18 cellular contexts compared by ENCODE assay signal in the genomic region with DNA sequence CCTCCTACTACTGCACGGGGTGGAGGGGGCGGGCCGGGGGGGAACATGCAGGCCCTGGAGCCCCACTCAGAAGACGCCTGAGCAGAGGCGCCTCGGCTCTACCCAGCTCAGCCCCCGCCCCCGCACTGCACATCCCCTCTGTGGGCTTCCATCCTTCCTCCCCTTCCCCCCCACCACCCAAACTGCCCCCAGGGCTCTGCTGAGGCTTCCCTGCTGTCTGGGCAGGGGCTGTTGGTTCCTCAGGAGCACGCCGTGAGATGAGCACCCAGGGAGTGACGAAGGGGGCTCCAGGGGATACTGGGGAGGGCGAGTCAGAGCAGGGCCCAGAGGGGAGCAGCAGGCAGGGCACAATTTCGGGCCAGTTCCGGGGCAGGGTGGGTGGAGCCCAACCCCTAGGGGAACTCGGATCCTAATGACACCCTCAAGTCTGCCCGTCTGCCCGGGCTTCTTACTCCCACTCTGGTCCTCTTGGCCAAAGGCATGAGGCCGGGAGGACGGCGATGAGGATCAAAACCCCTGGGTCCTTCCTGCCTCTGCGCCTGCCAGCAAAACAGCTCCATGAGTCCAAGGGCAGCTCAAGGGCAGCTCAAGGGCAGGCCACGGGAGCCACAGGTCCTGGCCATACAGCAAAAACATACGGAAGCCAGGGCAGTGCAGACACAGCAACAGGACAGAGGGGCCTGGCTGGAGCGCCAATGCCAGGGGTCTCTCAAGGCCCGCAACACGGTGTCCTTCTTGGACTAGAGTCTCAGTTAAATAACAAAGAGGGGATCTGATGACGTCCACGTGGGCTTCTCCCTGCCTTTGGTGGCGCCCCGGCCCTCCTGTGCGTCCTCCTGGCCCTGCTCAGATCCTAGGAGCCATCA.
A peak's percentile ranks its signal among the peaks of the same experiment; 100 is the strongest.
DNase-seq lines count a peak whose midpoint lies in the region; ATAC-seq lines count a peak whose summit lies in the region.
"Had no signal": no experiment of that assay in that cellular context is flagged by ENCODE, and none has a peak within 500 bp of the region (broad histone marks: within the 10 kb centered on the region; RNA-seq: fewer than 3 reads in every experiment).

No MANE protein-coding gene starts in this region.

- no peaks in the 10 kb centered on the region for H3K79me1 ChIP-seq in mesendoderm (ENCODE audit: low read length)

- peak overlapping the region; percentile 99 for H3K27ac Mint-ChIP-seq in stimulated activated naive CD8-positive, alpha-beta T cell treated with anti-CD3 and anti-CD28 coated beads, Interleukin-15, Interleukin-2, amounts not matched to agents 100 ng/mL and 50 ng/mL, for 24 hours
- H3K27ac Mint-ChIP-seq in activated CD4-positive, alpha-beta memory T cell treated with anti-CD3 and anti-CD28 coated beads for 36 hours, result peak overlapping the region; percentile 49
- H3K27ac Mint-ChIP-seq: activated naive CD4-positive, alpha-beta T cell treated with anti-CD3 and anti-CD28 coated beads, Interleukin-2, amount 50 U/mL, for 24 hours had no signal

- H3K27ac ChIP-seq in mesendoderm (ENCODE audit: low read depth, low read length), result no peak overlapping the region
- H3K27ac ChIP-seq: breast epithelium, HL-60, ovary, SK-N-MC had no signal

- no CpG with 5 or more reads among the region's 31 CpGs for WGBS in mesendoderm (ENCODE audit: extremely low coverage, insufficient coverage, low lambda C conversion rate)

- CTCF ChIA-PET in activated CD4-positive, alpha-beta memory T cell treated with anti-CD3 and anti-CD28 coated beads for 36 hours (lab: Charles Lee), result no interaction called here

- H2AK5ac ChIP-seq in mesendoderm (ENCODE audit: low read length), result no peak overlapping the region

- H4K5ac ChIP-seq in mesendoderm (ENCODE audit: low read length), result no peak overlapping the region

- no peak overlapping the region for H3K4me3 Mint-ChIP-seq in stimulated activated naive CD8-positive, alpha-beta T cell treated with anti-CD3 and anti-CD28 coated beads, Interleukin-15, Interleukin-2, amounts not matched to agents 100 ng/mL and 50 ng/mL, for 24 hours
- no peak overlapping the region for H3K4me3 Mint-ChIP-seq in activated CD4-positive, alpha-beta memory T cell treated with anti-CD3 and anti-CD28 coated beads for 36 hours
- H3K4me3 Mint-ChIP-seq: activated naive CD4-positive, alpha-beta T cell treated with anti-CD3 and anti-CD28 coated beads, Interleukin-2, amount 50 U/mL, for 24 hours had no signal

- no peaks in the 10 kb centered on the region for H3K79me2 ChIP-seq in mesendoderm (ENCODE audit: control insufficient read depth, insufficient read depth, low read length)

- no peak overlapping the region for H2BK5ac ChIP-seq in mesendoderm (ENCODE audit: low read length)

- no peak overlapping the region for H3K9ac ChIP-seq in mesendoderm (ENCODE audit: low read length)

- H3K56ac ChIP-seq in mesendoderm (ENCODE audit: low read length), result no peak overlapping the region

- ATAC-seq in stimulated activated naive CD8-positive, alpha-beta T cell treated with anti-CD3 and anti-CD28 coated beads, Interleukin-15, Interleukin-2, amounts not matched to agents 100 U/mL and 50 U/mL, for 24 hours, result no peak

- H3K36me3 ChIP-seq in mesendoderm (ENCODE audit: control insufficient read depth, insufficient read depth, low read length), result no peaks in the 10 kb centered on the region
- H3K36me3 ChIP-seq: breast epithelium, ovary had no signal

- peak overlapping the region; percentile 15 for H3K18ac ChIP-seq in mesendoderm (ENCODE audit: low read length)

- H3K27me3 ChIP-seq in mesendoderm (ENCODE audit: insufficient read depth, low read length, poor library complexity), result no peaks in the 10 kb centered on the region
- H3K27me3 ChIP-seq: breast epithelium, ovary had no signal

- no peak overlapping the region for H4K8ac ChIP-seq in mesendoderm (ENCODE audit: low read depth, low read length)

- H3K4me3 ChIP-seq in mesendoderm (ENCODE audit: low read length), result no peak overlapping the region
- H3K4me3 ChIP-seq: ovary, SK-N-MC had no signal

- POLR2A ChIA-PET in activated CD4-positive, alpha-beta memory T cell treated with anti-CD3 and anti-CD28 coated beads for 36 hours (lab: Charles Lee), result interaction anchor here (4.6 kb wide), 1 partner anchor 10 kb away, joined by 39 read pairs; no protein-coding TSS in a partner anchor

- no peak overlapping the region for H3K4me2 ChIP-seq in mesendoderm (ENCODE audit: low read length)

- no peak overlapping the region for H3K23ac ChIP-seq in mesendoderm (ENCODE audit: low read length)

- H2BK120ac ChIP-seq in mesendoderm (ENCODE audit: low read depth, low read length), result no peak overlapping the region

- peaks cover 1% of the 10 kb centered on the region for H3K36me3 Mint-ChIP-seq in stimulated activated naive CD8-positive, alpha-beta T cell treated with anti-CD3 and anti-CD28 coated beads, Interleukin-15, Interleukin-2, amounts not matched to agents 100 ng/mL and 50 ng/mL, for 24 hours (ENCODE audit: low read depth)
- peaks cover 2% of the 10 kb centered on the region for H3K36me3 Mint-ChIP-seq in activated CD4-positive, alpha-beta memory T cell treated with anti-CD3 and anti-CD28 coated beads for 36 hours
- H3K36me3 Mint-ChIP-seq: activated naive CD4-positive, alpha-beta T cell treated with anti-CD3 and anti-CD28 coated beads, Interleukin-2, amount 50 U/mL, for 24 hours had no signal

- H3K9me3 Mint-ChIP-seq in stimulated activated naive CD8-positive, alpha-beta T cell treated with anti-CD3 and anti-CD28 coated beads, Interleukin-15, Interleukin-2, amounts not matched to agents 100 ng/mL and 50 ng/mL, for 24 hours, result no peaks in the 10 kb centered on the region
- no peaks in the 10 kb centered on the region for H3K9me3 Mint-ChIP-seq in activated CD4-positive, alpha-beta memory T cell treated with anti-CD3 and anti-CD28 coated beads for 36 hours
- H3K9me3 Mint-ChIP-seq: activated naive CD4-positive, alpha-beta T cell treated with anti-CD3 and anti-CD28 coated beads, Interleukin-2, amount 50 U/mL, for 24 hours had no signal

- H2BK15ac ChIP-seq in mesendoderm (replicated peaks; ENCODE audit: low read depth), result no peak overlapping the region

- H3K4ac ChIP-seq in mesendoderm (ENCODE audit: low read depth, low read length), result no peak overlapping the region

- DNase-seq in stimulated activated naive CD8-positive, alpha-beta T cell treated with anti-CD3 and anti-CD28 coated beads, Interleukin-15, Interleukin-2, amounts not matched to agents 100 U/mL and 50 U/mL, for 24 hours, result no peak
- peak; percentile 8 for DNase-seq in activated CD4-positive, alpha-beta memory T cell treated with anti-CD3 and anti-CD28 coated beads for 36 hours
- no peak for DNase-seq in mesendoderm
- DNase-seq in NCI-H2227 (lab: John Stamatoyannopoulos, UW; ENCODE audit: unreplicated experiment), result no peak
- DNase-seq in stimulated activated CD4-positive, alpha-beta T cell treated with anti-CD3 and anti-CD28 coated beads, Interleukin-2, amount 100 ng/mL, for 48 hours, result no peak
- DNase-seq in COLO829 (ENCODE audit: low spot score), result no peak
- DNase-seq: activated CD4-positive, alpha-beta T cell treated with anti-CD3 and anti-CD28 coated beads, Interleukin-2, amount 50 U/mL, for 48 hours; DMS153; left ventricle myocardium superior; NCI-H1048; NCI-H2081 treated with DMSO at 0.1 percent for 48 hours; NCI-H524 treated with DMSO at 0.1 percent for 48 hours had no signal

- peaks cover 2% of the 10 kb centered on the region for H3K4me1 ChIP-seq in mesendoderm (ENCODE audit: control insufficient read depth, low read depth, low read length)
- H3K4me1 ChIP-seq: breast epithelium had no signal

- H3K27me3 Mint-ChIP-seq in stimulated activated naive CD8-positive, alpha-beta T cell treated with anti-CD3 and anti-CD28 coated beads, Interleukin-15, Interleukin-2, amounts not matched to agents 100 ng/mL and 50 ng/mL, for 24 hours, result no peaks in the 10 kb centered on the region
- no peaks in the 10 kb centered on the region for H3K27me3 Mint-ChIP-seq in activated CD4-positive, alpha-beta memory T cell treated with anti-CD3 and anti-CD28 coated beads for 36 hours
- H3K27me3 Mint-ChIP-seq: activated naive CD4-positive, alpha-beta T cell treated with anti-CD3 and anti-CD28 coated beads, Interleukin-2, amount 50 U/mL, for 24 hours had no signal

- H3K4me1 Mint-ChIP-seq in stimulated activated naive CD8-positive, alpha-beta T cell treated with anti-CD3 and anti-CD28 coated beads, Interleukin-15, Interleukin-2, amounts not matched to agents 100 ng/mL and 50 ng/mL, for 24 hours (ENCODE audit: low read depth), result peaks cover 76% of the 10 kb centered on the region
- peaks cover 59% of the 10 kb centered on the region for H3K4me1 Mint-ChIP-seq in activated CD4-positive, alpha-beta memory T cell treated with anti-CD3 and anti-CD28 coated beads for 36 hours (ENCODE audit: low read depth)

- intact Hi-C loops in activated CD4-positive, alpha-beta memory T cell treated with anti-CD3 and anti-CD28 coated beads for 36 hours (cut with micrococcal nuclease), result no loop called here
